8 cellular contexts compared by ENCODE assay signal in the genomic region with DNA sequence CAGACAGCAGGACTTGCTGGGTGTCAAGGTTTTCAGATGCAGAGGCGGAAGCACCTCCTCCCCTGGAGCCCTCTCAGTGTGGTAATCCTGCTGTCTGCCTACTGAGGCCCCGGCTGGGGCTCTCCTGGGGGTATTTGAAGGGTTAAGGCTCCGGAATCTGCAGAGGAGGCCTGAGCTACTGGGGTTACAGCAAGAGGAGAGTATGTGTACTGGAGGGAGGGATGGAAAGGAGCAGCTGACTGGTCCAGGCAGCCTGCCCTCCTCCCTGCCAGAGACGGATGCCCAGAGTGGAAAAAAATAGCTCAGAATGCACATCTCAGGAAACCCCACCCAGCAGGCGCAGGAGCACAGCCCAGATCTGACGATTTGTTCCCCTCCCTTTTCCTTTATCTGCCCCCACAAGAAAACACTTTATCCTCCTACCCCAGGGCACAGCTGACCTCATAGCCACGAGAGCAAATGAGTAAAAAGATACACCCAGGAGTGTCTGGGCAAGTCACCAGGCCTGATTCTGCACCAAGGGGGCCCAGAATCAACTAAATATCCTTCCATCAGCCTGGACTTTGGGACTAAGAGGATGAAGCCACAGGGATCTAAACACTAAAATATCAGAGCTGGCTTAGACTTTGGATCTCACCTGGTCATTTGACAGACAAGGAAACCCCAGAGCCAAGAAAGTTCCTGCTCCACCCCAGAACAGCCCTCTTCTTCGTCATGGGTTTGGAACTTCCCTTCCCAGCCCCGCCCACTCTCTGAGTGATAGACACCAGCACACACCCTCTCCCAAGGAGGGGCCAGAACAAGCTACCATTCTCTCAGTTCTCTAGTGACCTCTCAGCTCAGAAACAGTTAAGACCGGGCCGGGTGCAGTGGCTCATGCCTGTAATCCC. TPM values are rescaled to one million over a fixed set of nuclear protein-coding genes. Genes with fewer than 3 reads are reported as not detected.
DNase-seq lines count a peak whose midpoint lies in the region; ATAC-seq lines count a peak whose summit lies in the region.

No MANE protein-coding gene starts in this region.

- no peaks in the 10 kb centered on the region for H3K27me3 ChIP-seq in NT2/D1 (ENCODE audit: insufficient read depth, insufficient read length)

- peaks cover 20% of the 10 kb centered on the region for H3K36me3 ChIP-seq in NT2/D1 (ENCODE audit: insufficient read depth, insufficient read length, low read length)

- H3K9ac ChIP-seq in NT2/D1 (ENCODE audit: insufficient read length, low read depth) = peak overlapping the region; percentile 68

- H3K4me1 ChIP-seq in NT2/D1 (ENCODE audit: insufficient read depth, insufficient read length) = peaks cover 28% of the 10 kb centered on the region

- peak; percentile 45 for ATAC-seq in GM18520 (IDR thresholded peaks at IDR 0.05; ENCODE audit: unreplicated experiment)
- ATAC-seq in HG02973 (IDR thresholded peaks at IDR 0.05; ENCODE audit: unreplicated experiment) = peak; percentile 64

- no peaks in the 10 kb centered on the region for H3K9me3 ChIP-seq in NT2/D1 (ENCODE audit: insufficient read depth, low read length)

- DNase-seq in NT2/D1 (ENCODE audit: low read depth, low spot score) = peak; percentile 68
- DNase-seq in activated CD8-positive, alpha-beta memory T cell treated with anti-CD3 and anti-CD28 coated beads, Interleukin-2, amount 50 U/mL, for 24 hours (ENCODE audit: extremely low read depth) = peak; percentile 56
- DNase-seq in epidermal melanocyte (ENCODE audit: insufficient read length, low spot score) = peak; percentile 97
- peak; percentile 95 for DNase-seq in mucosa of gallbladder (ENCODE audit: low spot score)
- DNase-seq in stimulated activated CD8-positive, alpha-beta memory T cell treated with anti-CD3 and anti-CD28 coated beads, Interleukin-4, amount 100 ng/mL, for 1 hour (ENCODE audit: low read depth in 2 of 2, low spot score in 1 of 2) = peak; percentile 46 to 67
- no peak for DNase-seq in NCI-H748 treated with DMSO at 0.1 percent for 48 hours (lab: John Stamatoyannopoulos, UW)

- H3K4me3 ChIP-seq in NT2/D1 (ENCODE audit: insufficient read length, low read depth) = peak overlapping the region; percentile 23

RNA-seq across cellular contexts. Expression of a gene that starts 5.5 kb away (rescaled TPM):
- total RNA-seq in mucosa of gallbladder = 388 TPM

RNA-seq across cellular contexts. Expression of a gene that starts 16.5 kb away (rescaled TPM):
- 154 TPM for total RNA-seq in mucosa of gallbladder

RNA-seq across cellular contexts. Expression of a gene that starts 16.9 kb away (rescaled TPM):
- total RNA-seq in mucosa of gallbladder = 114 TPM

RNA-seq across cellular contexts. Expression of a gene that starts 26.0 kb away (rescaled TPM):
- 49.3 TPM for total RNA-seq in mucosa of gallbladder
